In the genomic region with DNA sequence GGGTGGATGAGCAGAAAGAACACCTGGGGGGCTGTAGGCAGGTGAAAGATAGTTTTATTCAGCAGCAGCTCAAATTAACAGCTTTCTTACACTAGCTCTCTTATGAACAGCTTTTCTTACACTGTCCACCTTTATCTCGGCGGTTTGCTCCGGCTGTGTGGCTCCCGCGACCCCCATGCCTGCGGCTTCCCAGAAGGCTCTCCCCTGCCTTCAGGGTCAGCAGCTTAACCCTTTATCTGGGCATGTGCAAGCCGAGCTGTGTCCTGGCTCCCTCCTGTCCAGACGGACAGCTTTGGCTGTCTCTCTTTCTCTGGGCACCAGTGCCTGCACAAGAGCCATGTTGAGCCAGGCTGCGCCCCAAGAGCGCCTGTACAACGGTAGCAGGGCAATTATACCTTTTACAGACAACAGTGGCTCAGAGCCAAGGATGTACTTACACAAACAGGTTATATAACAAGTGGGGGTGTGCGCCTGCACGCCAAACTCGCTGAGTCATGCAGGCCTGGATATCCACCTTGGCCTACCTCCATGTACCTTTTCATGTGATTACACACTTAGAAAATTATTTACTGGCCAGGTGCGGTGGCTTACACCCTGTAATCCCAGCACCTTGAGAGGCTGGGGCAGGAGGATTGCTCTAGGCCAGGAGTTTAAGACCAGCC, we compare ENCODE assay signal across 15 cellular contexts. TPM values are rescaled to one million over a fixed set of nuclear protein-coding genes. Genes with fewer than 3 reads are reported as not detected.
DNase-seq lines count a peak whose midpoint lies in the region; ATAC-seq, FAIRE-seq and TF ChIP-seq lines count a peak whose summit lies in the region.
"Had no signal": no experiment of that assay in that cellular context is flagged by ENCODE, and none has a peak within 500 bp of the region (broad histone marks: within the 10 kb centered on the region; RNA-seq: fewer than 3 reads in every experiment).

No MANE protein-coding gene starts in this region.

- no peaks in the 10 kb centered on the region for H3K4me1 ChIP-seq in colonic mucosa
- peaks cover 4 to 19% (median 7%) of the 10 kb centered on the region in 3 donors for H3K4me1 ChIP-seq in pancreas
- peaks cover 0 to 3% of the 10 kb centered on the region in 2 donors for H3K4me1 ChIP-seq in aorta (ENCODE audit: control insufficient read depth in 1 of 2, insufficient read depth in 2 of 2, low read length in 2 of 2)

- intact Hi-C loops in colonic mucosa (cut with DNase I) (no loop called here), pancreas (cut with DNase I) (no loop called here), aorta (cut with DNase I) (no loop called here)

- FAIRE-seq in pancreas (lab: Jason Lieb, UNC), result no peak
- FAIRE-seq in H54 (lab: Jason Lieb, UNC), result no peak

- ATAC-seq in pancreas (peak; percentile 85 to 91 (median 88)), aorta (ENCODE audit: low FRiP score) (no peak), GM18505 (IDR thresholded peaks at IDR 0.05; ENCODE audit: unreplicated experiment) (no peak), GM19023 (IDR thresholded peaks at IDR 0.05; ENCODE audit: unreplicated experiment) (no peak)
- ATAC-seq: gastroesophageal sphincter, SK-N-SH treated with all-trans-retinoic acid at 6 μM for 48 hours had no signal

- H3K27ac ChIP-seq in colonic mucosa, result peak overlapping the region; percentile 13
- H3K27ac ChIP-seq in pancreas, result peak overlapping the region; percentile 37 to 85 (median 61)
- no peak overlapping the region for H3K27ac ChIP-seq in aorta (ENCODE audit: low read depth in 1 of 2, low read length in 2 of 2)
- H3K27ac ChIP-seq: gastroesophageal sphincter, neutrophil had no signal

- H3K27me3 ChIP-seq in colonic mucosa (no peaks in the 10 kb centered on the region), pancreas (no peaks in the 10 kb centered on the region), aorta (ENCODE audit: control insufficient read depth in 1 of 2, insufficient read depth in 2 of 2, low read length in 1 of 2) (no peaks in the 10 kb centered on the region)
- H3K27me3 ChIP-seq: gastroesophageal sphincter, neutrophil had no signal

- H3K9me3 ChIP-seq in colonic mucosa (no peaks in the 10 kb centered on the region), pancreas (no peaks in the 10 kb centered on the region), aorta (ENCODE audit: control insufficient read depth, low read length) (no peaks in the 10 kb centered on the region)
- H3K9me3 ChIP-seq: gastroesophageal sphincter, neutrophil had no signal

- WGBS in pancreas, 2 donors, result 33 to 41% methylated on average over 15 of the region's 15 CpGs
- WGBS in aorta, 2 donors, result 89% methylated on average over 15 of the region's 15 CpGs

- TF ChIP-seq POLR2A in GM18505 (IDR thresholded peaks at IDR 0.05; ENCODE audit: borderline replicate concordance, extremely low read depth, insufficient read depth, insufficient read length) (no peak), H54 (IDR thresholded peaks at IDR 0.05; ENCODE audit: low read depth, low read length) (no peak)

- H3K36me3 ChIP-seq in colonic mucosa (no peaks in the 10 kb centered on the region), pancreas (no peaks in the 10 kb centered on the region), aorta (ENCODE audit: control insufficient read depth in 1 of 2, insufficient read depth in 2 of 2, low read length in 1 of 2) (peaks cover 2 to 3% of the 10 kb centered on the region in 2 donors)

- no peak overlapping the region for H3K9ac ChIP-seq in colonic mucosa (ENCODE audit: low read depth in 2 of 2, low read length in 2 of 2)

- in situ Hi-C loops in G401 (cut with HindIII; ENCODE audit: low sequenced_read_pairs), result no loop called here

- TF ChIP-seq CTCF in colonic mucosa (IDR thresholded peaks at IDR 0.05) (no peak), pancreas (IDR thresholded peaks at IDR 0.05) (no peak)

- no peak overlapping the region for H3K4me3 ChIP-seq in colonic mucosa
- H3K4me3 ChIP-seq in pancreas, result no peak overlapping the region
- H3K4me3 ChIP-seq in aorta (ENCODE audit: low read length in 2 of 2), result no peak overlapping the region
- H3K4me3 ChIP-seq: gastroesophageal sphincter had no signal

- DNase-seq in G401 (ENCODE audit: low spot score) (peak; percentile 62), NCI-H2029 treated with DMSO at 0.1 percent for 48 hours (lab: John Stamatoyannopoulos, UW) (peak; percentile 79), colonic mucosa (peak; percentile 86), pancreas (peak; percentile 70 to 87 (median 84)), aorta (no peak), H54 (ENCODE audit: insufficient read length, low spot score) (no peak)
- DNase-seq: activated CD4-positive, alpha-beta T cell treated with anti-CD3 and anti-CD28 coated beads, Interleukin-2, amount 10 ng/mL, durations not matched to agents 24 days and 14 days; CD8-positive, alpha-beta memory T cell; NCI-H226 had no signal

RNA-seq across cellular contexts. Expression of a gene that starts 28.5 kb away (rescaled TPM):
- total RNA-seq in G401 (2014; rRNA removed; shearing (Covaris generic)), result 6.5 and 15.1 TPM in 2 replicates
- total RNA-seq in colonic mucosa (10 to 100 TPM; 16.5 to 20.1 TPM), pancreas (10 to 100 TPM; 10.7 to 21.3 (median 15.1) TPM), aorta (10 to 100 TPM; 57.3 to 58.7 TPM)
- polyA plus RNA-seq in pancreas (10 to 100 TPM; 14.5 to 20.1 TPM), aorta (10 to 100 TPM; 14.4 to 21.8 TPM)

RNA-seq across cellular contexts. Expression of a gene that starts 28.5 kb away (rescaled TPM):
- not detected in 2 replicates for total RNA-seq in G401 (2014; rRNA removed; shearing (Covaris generic))
- total RNA-seq in colonic mucosa (not detected), pancreas (under 1 TPM in 1 of 6 donors, not detected in 5; 0.19 TPM), aorta (not detected)
- polyA plus RNA-seq in pancreas (1 to 10 TPM in 1 of 2 donors, under 1 TPM in 1; 0.23 to 2.3 TPM), aorta (under 1 TPM in 1 of 2 donors, not detected in 1; 0.49 TPM)
- total RNA-seq: activated CD4-positive, alpha-beta T cell treated with anti-CD3 and anti-CD28 coated beads, Interleukin-2, amount 10 ng/mL, durations not matched to agents 24 days and 14 days; CD8-positive, alpha-beta memory T cell; gastroesophageal sphincter; lower leg skin had no signal
- polyA plus RNA-seq: CD8-positive, alpha-beta memory T cell had no signal

RNA-seq across cellular contexts. Expression of a gene that starts 40.9 kb away (rescaled TPM):
- 61.4 and 72.5 TPM in 2 replicates for total RNA-seq in G401 (2014; rRNA removed; shearing (Covaris generic))
- total RNA-seq in colonic mucosa (10 to 100 TPM; 85.8 to 90.7 TPM), pancreas (10 to 100 TPM in 4 of 6 donors, 1 to 10 TPM in 2; 8.2 to 21.4 (median 14.9) TPM), aorta (10 to 100 TPM; 18.3 to 24.3 TPM)
- polyA plus RNA-seq in pancreas (10 to 100 TPM in 1 of 2 donors, 1 to 10 TPM in 1; 9.3 to 20.0 TPM), aorta (10 to 100 TPM; 19.4 to 35.8 TPM)

RNA-seq across cellular contexts. Expression of a gene that starts 55.3 kb away (rescaled TPM):
- total RNA-seq in G401 (2014; rRNA removed; shearing (Covaris generic)), result 0.54 TPM in 1 of 2 replicates, not detected in the other
- total RNA-seq in colonic mucosa (10 to 100 TPM; 33.4 to 58.5 TPM), pancreas (1 to 10 TPM in 1 of 6 donors, under 1 TPM in 4, not detected in 1; 0.39 to 1.5 (median 0.51) TPM), aorta (1 to 10 TPM; 4.3 to 6.6 TPM)
- polyA plus RNA-seq in pancreas (1 to 10 TPM in 1 of 2 donors, under 1 TPM in 1; 0.80 to 1.1 TPM), aorta (10 to 100 TPM in 1 of 2 donors, under 1 TPM in 1; 0.87 to 14.9 TPM)
- polyA plus RNA-seq: CD8-positive, alpha-beta memory T cell had no signal

Comparison
In these comparisons a context has a peak if more than half of its experiments do, and no peak if none do; other contexts are left out.
1. DNase-seq: peak in G401 (single experiment), NCI-H2029 treated with DMSO at 0.1 percent for 48 hours (single experiment), colonic mucosa (single experiment) and pancreas (6 of 6); none in aorta (0 of 2) and H54 (single experiment).
2. H3K27ac ChIP-seq: peak in colonic mucosa (single experiment) and pancreas (4 of 4); none in aorta (0 of 2).
3. ATAC-seq: peak in pancreas (4 of 4); none in aorta (single experiment), GM18505 (single experiment) and GM19023 (single experiment).